ENCODE assay signal across 8 cellular contexts in the genomic region with DNA sequence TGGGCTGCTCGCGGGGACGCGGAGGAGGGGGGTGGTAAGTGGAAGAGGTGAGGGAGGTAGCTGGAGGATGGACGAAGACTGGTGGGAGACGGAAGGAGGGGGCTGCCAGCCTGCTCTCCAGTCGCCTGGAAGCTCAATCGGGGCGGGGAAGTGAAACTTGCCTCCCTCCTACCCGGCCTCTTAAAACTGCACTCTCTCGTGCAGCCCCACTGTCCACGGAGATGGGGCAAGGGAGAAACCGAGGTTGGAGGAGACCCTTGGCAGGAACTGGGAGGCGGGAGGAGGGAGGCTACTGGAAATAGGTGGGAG. TPM values are rescaled to one million over a fixed set of nuclear protein-coding genes. Genes with fewer than 3 reads are reported as not detected.
DNase-seq lines count a peak whose midpoint lies in the region; ATAC-seq and TF ChIP-seq lines count a peak whose summit lies in the region.

No MANE protein-coding gene starts in this region.

- no peak overlapping the region for H2AFZ ChIP-seq in PC-3 (ENCODE audit: low read length)

- peak; percentile 0; the same call in 1 of the 2 replicates for ATAC-seq in PC-3
- ATAC-seq in activated naive CD8-positive, alpha-beta T cell treated with anti-CD3 and anti-CD28 coated beads, Interleukin-2, amount 50 U/mL, for 24 hours: no peak
- ATAC-seq in natural killer cell treated with Interleukin-12 subunit alpha and Interleukin-12 subunit beta and Interleukin-15 and Interleukin-18, amount 100 ng/mL, for 72 hours: no peak

- no peaks in the 10 kb centered on the region for H3K27me3 ChIP-seq in PC-3 (ENCODE audit: low read length)
- peaks cover 56 to 67% (median 62%) of the 10 kb centered on the region in 3 donors for H3K27me3 ChIP-seq in sigmoid colon

- peaks cover 44% of the 10 kb centered on the region for H4K20me1 ChIP-seq in PC-3 (ENCODE audit: low read length)

- TF ChIP-seq CTCF in GM13977 (IDR thresholded peaks at IDR 0.05; ENCODE audit: extremely low read depth, insufficient read depth, missing control alignments): no peak
- TF ChIP-seq CTCF in PC-3 (conservative IDR thresholded peaks at IDR 0.05; ENCODE audit: low read depth, low read length): no peak
- no peak for TF ChIP-seq CTCF in foreskin fibroblast (IDR thresholded peaks at IDR 0.05; ENCODE audit: low read depth, low read length)
- TF ChIP-seq CTCF in sigmoid colon (IDR thresholded peaks at IDR 0.05): no peak

- H3K4me3 ChIP-seq in PC-3 (ENCODE audit: low read length): peak overlapping the region; percentile 85
- H3K4me3 ChIP-seq in foreskin fibroblast (ENCODE audit: low read depth in 1 of 2, low read length in 2 of 2): peak overlapping the region; percentile 68 to 81
- peak overlapping the region; percentile 26 to 45 (median 44) for H3K4me3 ChIP-seq in sigmoid colon

- peaks cover 25% of the 10 kb centered on the region for H3F3A ChIP-seq in PC-3 (ENCODE audit: low read length, unreplicated experiment)

- H3K9me3 ChIP-seq in PC-3 (ENCODE audit: low read length) (no peaks in the 10 kb centered on the region), sigmoid colon (no peaks in the 10 kb centered on the region)

- peak overlapping the region; percentile 64 for H3K27ac ChIP-seq in PC-3 (ENCODE audit: low read length)
- peak overlapping the region in 3 of 4 donors; percentile 46 to 62 (median 52) for H3K27ac ChIP-seq in sigmoid colon

- no peak for TF ChIP-seq EP300 in sigmoid colon (IDR thresholded peaks at IDR 0.05)

- DNase-seq in GM13977 (ENCODE audit: low spot score): peak; percentile 68
- peak; percentile 42 for DNase-seq in PC-3
- peak in 1 of 2 donors; percentile 12 for DNase-seq in foreskin fibroblast
- DNase-seq in sigmoid colon: no peak
- no peak for DNase-seq in activated T-helper 1 cell treated with anti-CD3 and anti-CD28 coated beads, Interleukin-12 subunit alpha, Interleukin-12 subunit beta, Interleukin-2, Interleukin-4 antibody, amounts not matched to agents 30 ng/mL and 10 ng/mL and 1 ng/mL, durations not matched to agents 14 hours and 24 hours and 36 hours (ENCODE audit: low spot score)
- no peak for DNase-seq in activated naive CD8-positive, alpha-beta T cell treated with anti-CD3 and anti-CD28 coated beads, Interleukin-2, amount 50 U/mL, for 24 hours
- DNase-seq in NCI-H2029 treated with DMSO at 0.1 percent for 48 hours (lab: John Stamatoyannopoulos, UW): no peak
- no peak for DNase-seq in natural killer cell treated with Interleukin-12 subunit alpha and Interleukin-12 subunit beta and Interleukin-15 and Interleukin-18, amount 100 ng/mL, for 72 hours (ENCODE audit: low spot score)

- in situ Hi-C loops in GM13977 (cut with MboI; ENCODE audit: low pct_unique_long_range_greater_than_20kb, low sequenced_read_pairs, unreplicated experiment): loop anchor here (25.0 kb wide), 1 partner anchor 415 kb away; no protein-coding TSS in a partner anchor

- H3K4me1 ChIP-seq in PC-3 (ENCODE audit: insufficient read depth, low read length) (peaks cover 49% of the 10 kb centered on the region), sigmoid colon (peaks cover 0 to 57% (median 56%) of the 10 kb centered on the region in 4 donors)

- CTCF ChIA-PET in PC-3 (lab: Charles Lee): interaction anchor here (2.2 kb wide), 1 partner anchor 418 kb away, joined by 14 read pairs; no protein-coding TSS in a partner anchor

- no peaks in the 10 kb centered on the region for H3K9me2 ChIP-seq in PC-3 (replicated peaks; ENCODE audit: low read length)

- no TSS peak for BruUV-seq in PC-3 (replicated peaks; lab: Mats Ljungman, UMichigan)

- no peaks in the 10 kb centered on the region for H3K4me1 Mint-ChIP-seq in activated T-helper 1 cell treated with anti-CD3 and anti-CD28 coated beads, Interleukin-12 subunit alpha, Interleukin-12 subunit beta, Interleukin-2, Interleukin-4 antibody, amounts not matched to agents 30 ng/mL and 10 ng/mL and 1 ng/mL, durations not matched to agents 14 hours and 24 hours and 36 hours (ENCODE audit: low read depth)
- peaks cover 9% of the 10 kb centered on the region for H3K4me1 Mint-ChIP-seq in activated naive CD8-positive, alpha-beta T cell treated with anti-CD3 and anti-CD28 coated beads, Interleukin-2, amount 50 U/mL, for 24 hours
- no peaks in the 10 kb centered on the region for H3K4me1 Mint-ChIP-seq in natural killer cell treated with Interleukin-12 subunit alpha and Interleukin-12 subunit beta and Interleukin-15 and Interleukin-18, amount 100 ng/mL, for 72 hours (ENCODE audit: low read depth in 2 of 2)

- POLR2A ChIA-PET in PC-3 (lab: Charles Lee; ENCODE audit: unreplicated experiment): interaction anchor here (0.5 to 1.9 kb wide), 10 partner anchors 29 to 418 kb away, joined by 3 to 17 read pairs (median 4); no protein-coding TSS in a partner anchor

- H3K9ac ChIP-seq in PC-3 (ENCODE audit: low read length): peak overlapping the region; percentile 93

- no peak overlapping the region for H3K4me3 Mint-ChIP-seq in activated T-helper 1 cell treated with anti-CD3 and anti-CD28 coated beads, Interleukin-12 subunit alpha, Interleukin-12 subunit beta, Interleukin-2, Interleukin-4 antibody, amounts not matched to agents 30 ng/mL and 10 ng/mL and 1 ng/mL, durations not matched to agents 14 hours and 24 hours and 36 hours
- H3K4me3 Mint-ChIP-seq in activated naive CD8-positive, alpha-beta T cell treated with anti-CD3 and anti-CD28 coated beads, Interleukin-2, amount 50 U/mL, for 24 hours: no peak overlapping the region
- H3K4me3 Mint-ChIP-seq in natural killer cell treated with Interleukin-12 subunit alpha and Interleukin-12 subunit beta and Interleukin-15 and Interleukin-18, amount 100 ng/mL, for 72 hours: no peak overlapping the region

- peaks cover 33% of the 10 kb centered on the region for H3K36me3 ChIP-seq in PC-3 (ENCODE audit: low read depth, low read length)
- H3K36me3 ChIP-seq in sigmoid colon: no peaks in the 10 kb centered on the region

- H3K9me3 Mint-ChIP-seq in activated T-helper 1 cell treated with anti-CD3 and anti-CD28 coated beads, Interleukin-12 subunit alpha, Interleukin-12 subunit beta, Interleukin-2, Interleukin-4 antibody, amounts not matched to agents 30 ng/mL and 10 ng/mL and 1 ng/mL, durations not matched to agents 14 hours and 24 hours and 36 hours: no peaks in the 10 kb centered on the region
- H3K9me3 Mint-ChIP-seq in activated naive CD8-positive, alpha-beta T cell treated with anti-CD3 and anti-CD28 coated beads, Interleukin-2, amount 50 U/mL, for 24 hours: peaks cover 6% of the 10 kb centered on the region
- H3K9me3 Mint-ChIP-seq in natural killer cell treated with Interleukin-12 subunit alpha and Interleukin-12 subunit beta and Interleukin-15 and Interleukin-18, amount 100 ng/mL, for 72 hours: peaks cover 3% of the 10 kb centered on the region

- no peak overlapping the region for H3K27ac Mint-ChIP-seq in activated T-helper 1 cell treated with anti-CD3 and anti-CD28 coated beads, Interleukin-12 subunit alpha, Interleukin-12 subunit beta, Interleukin-2, Interleukin-4 antibody, amounts not matched to agents 30 ng/mL and 10 ng/mL and 1 ng/mL, durations not matched to agents 14 hours and 24 hours and 36 hours
- H3K27ac Mint-ChIP-seq in activated naive CD8-positive, alpha-beta T cell treated with anti-CD3 and anti-CD28 coated beads, Interleukin-2, amount 50 U/mL, for 24 hours: no peak overlapping the region
- no peak overlapping the region for H3K27ac Mint-ChIP-seq in natural killer cell treated with Interleukin-12 subunit alpha and Interleukin-12 subunit beta and Interleukin-15 and Interleukin-18, amount 100 ng/mL, for 72 hours

- H3K79me2 ChIP-seq in PC-3 (ENCODE audit: low read length): peaks cover 51% of the 10 kb centered on the region

- TF ChIP-seq POLR2A in sigmoid colon (IDR thresholded peaks at IDR 0.05): no peak

- H3K27me3 Mint-ChIP-seq in activated T-helper 1 cell treated with anti-CD3 and anti-CD28 coated beads, Interleukin-12 subunit alpha, Interleukin-12 subunit beta, Interleukin-2, Interleukin-4 antibody, amounts not matched to agents 30 ng/mL and 10 ng/mL and 1 ng/mL, durations not matched to agents 14 hours and 24 hours and 36 hours (ENCODE audit: insufficient read depth): peaks cover 55% of the 10 kb centered on the region
- peaks cover 66% of the 10 kb centered on the region for H3K27me3 Mint-ChIP-seq in activated naive CD8-positive, alpha-beta T cell treated with anti-CD3 and anti-CD28 coated beads, Interleukin-2, amount 50 U/mL, for 24 hours
- peaks cover 40 to 44% of the 10 kb centered on the region in 2 donors for H3K27me3 Mint-ChIP-seq in natural killer cell treated with Interleukin-12 subunit alpha and Interleukin-12 subunit beta and Interleukin-15 and Interleukin-18, amount 100 ng/mL, for 72 hours

- H3K36me3 Mint-ChIP-seq in activated T-helper 1 cell treated with anti-CD3 and anti-CD28 coated beads, Interleukin-12 subunit alpha, Interleukin-12 subunit beta, Interleukin-2, Interleukin-4 antibody, amounts not matched to agents 30 ng/mL and 10 ng/mL and 1 ng/mL, durations not matched to agents 14 hours and 24 hours and 36 hours (ENCODE audit: low read depth): peaks cover 2% of the 10 kb centered on the region
- H3K36me3 Mint-ChIP-seq in activated naive CD8-positive, alpha-beta T cell treated with anti-CD3 and anti-CD28 coated beads, Interleukin-2, amount 50 U/mL, for 24 hours (ENCODE audit: low read depth): peaks cover 8% of the 10 kb centered on the region
- H3K36me3 Mint-ChIP-seq in natural killer cell treated with Interleukin-12 subunit alpha and Interleukin-12 subunit beta and Interleukin-15 and Interleukin-18, amount 100 ng/mL, for 72 hours: peaks cover 6% of the 10 kb centered on the region

- WGBS in sigmoid colon, 2 donors: 2% methylated on average over 14 of the region's 14 CpGs

- peak overlapping the region; percentile 76 for H3K4me2 ChIP-seq in PC-3 (ENCODE audit: low read length)

- intact Hi-C loops in PC-3 (cut with micrococcal nuclease) (loop anchor here (5.0 to 10.0 kb wide), 2 partner anchors 123 to 300 kb away; no protein-coding TSS in a partner anchor), sigmoid colon (cut with DNase I) (no loop called here)
- intact Hi-C loops in activated T-helper 1 cell treated with anti-CD3 and anti-CD28 coated beads, Interleukin-12 subunit alpha, Interleukin-12 subunit beta, Interleukin-2, Interleukin-4 antibody, amounts not matched to agents 30 ng/mL and 10 ng/mL and 1 ng/mL, durations not matched to agents 14 hours and 24 hours and 36 hours (cut with micrococcal nuclease): no loop called here

RNA-seq across cellular contexts. Expression of gene SOX9, which starts 1.1 kb away (rescaled TPM):
- 119 and 151 TPM in 2 replicates for total RNA-seq in PC-3 (2014; rRNA removed)
- total RNA-seq in sigmoid colon: 1 to 10 TPM in 1 of 4 donors, under 1 TPM in 2, not detected in 1; 0.28 to 2.1 (median 0.49) TPM
- polyA plus RNA-seq in sigmoid colon: 10 to 100 TPM in 2 of 3 donors, 1 to 10 TPM in 1; 7.8 to 22.7 (median 15.3) TPM
- not detected in 2 replicates for total RNA-seq in activated T-helper 1 cell treated with anti-CD3 and anti-CD28 coated beads, Interleukin-12 subunit alpha, Interleukin-12 subunit beta, Interleukin-2, Interleukin-4 antibody, amounts not matched to agents 30 ng/mL and 10 ng/mL and 1 ng/mL, durations not matched to agents 14 hours and 24 hours and 36 hours
- not detected for total RNA-seq in natural killer cell treated with Interleukin-12 subunit alpha and Interleukin-12 subunit beta and Interleukin-15 and Interleukin-18, amount 100 ng/mL, for 72 hours

Comparison
In these comparisons a context has a peak if more than half of its experiments do, and no peak if none do; other contexts are left out.
1. DNase-seq: peak in GM13977 (single experiment) and PC-3 (single experiment); none in sigmoid colon (single experiment), activated T-helper 1 cell treated with anti-CD3 and anti-CD28 coated beads, Interleukin-12 subunit alpha, Interleukin-12 subunit beta, Interleukin-2, Interleukin-4 antibody, amounts not matched to agents 30 ng/mL and 10 ng/mL and 1 ng/mL, durations not matched to agents 14 hours and 24 hours and 36 hours (single experiment), activated naive CD8-positive, alpha-beta T cell treated with anti-CD3 and anti-CD28 coated beads, Interleukin-2, amount 50 U/mL, for 24 hours (single experiment), NCI-H2029 treated with DMSO at 0.1 percent for 48 hours (single experiment) and natural killer cell treated with Interleukin-12 subunit alpha and Interleukin-12 subunit beta and Interleukin-15 and Interleukin-18, amount 100 ng/mL, for 72 hours (single experiment).
2. RNA of gene SOX9, which starts 1.1 kb away (total RNA-seq): 119 to 151 TPM in PC-3; 0.28 to 2.1 TPM in sigmoid colon, not detected in activated T-helper 1 cell treated with anti-CD3 and anti-CD28 coated beads, Interleukin-12 subunit alpha, Interleukin-12 subunit beta, Interleukin-2, Interleukin-4 antibody, amounts not matched to agents 30 ng/mL and 10 ng/mL and 1 ng/mL, durations not matched to agents 14 hours and 24 hours and 36 hours and not detected in natural killer cell treated with Interleukin-12 subunit alpha and Interleukin-12 subunit beta and Interleukin-15 and Interleukin-18, amount 100 ng/mL, for 72 hours; every median in the first group is over 10 times any median in the second.
3. Peak in every context shown above with its lines, with median percentiles within 50 percentile points of each other: H3K4me3 ChIP-seq.